8 cellular contexts compared by ENCODE assay signal in the genomic region with DNA sequence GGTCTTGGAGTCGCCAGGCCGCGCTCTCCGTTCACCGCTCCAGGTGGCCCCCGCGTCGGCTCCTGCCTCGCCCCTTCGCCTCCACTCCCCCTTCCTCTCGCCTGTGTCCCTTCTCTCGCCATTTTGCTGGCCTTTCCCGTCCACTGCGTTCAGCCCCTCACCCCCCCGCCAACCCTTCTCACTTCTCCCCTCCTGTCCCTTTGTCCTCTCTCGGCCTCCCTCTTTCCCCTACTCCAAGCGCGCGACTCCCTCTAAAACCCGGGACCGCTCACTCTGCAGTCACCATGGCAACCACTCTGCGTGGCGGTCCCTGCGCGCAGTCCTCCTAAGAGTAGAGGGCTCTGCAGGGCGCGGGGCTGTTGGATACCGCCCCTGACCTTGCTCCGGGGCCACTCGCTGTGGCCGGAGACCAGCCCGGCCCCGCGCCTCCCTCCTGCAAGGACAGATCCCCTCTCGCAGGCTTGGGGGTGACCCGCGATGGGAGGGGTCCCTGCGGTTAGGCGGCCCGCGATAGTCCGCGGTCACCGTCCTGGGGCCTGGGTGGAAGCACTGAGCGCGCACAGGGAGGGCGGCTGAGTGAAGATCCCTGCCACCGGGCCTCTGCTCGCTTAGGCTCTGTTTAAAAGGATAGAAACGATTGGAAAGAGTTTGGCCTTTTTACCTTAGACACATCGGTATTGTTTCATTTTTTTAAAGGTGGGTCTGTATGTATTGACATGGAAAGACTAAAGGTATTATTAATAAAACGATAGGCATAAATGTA. TPM values are rescaled to one million over a fixed set of nuclear protein-coding genes. Genes with fewer than 3 reads are reported as not detected.
DNase-seq lines count a peak whose midpoint lies in the region; ATAC-seq, FAIRE-seq and TF ChIP-seq lines count a peak whose summit lies in the region.

No MANE protein-coding gene starts in this region.

- H3K27me3 ChIP-seq in cardiac muscle cell, result no peaks in the 10 kb centered on the region
- H3K27me3 ChIP-seq in parathyroid adenoma (ENCODE audit: control insufficient read depth, insufficient read depth, low read length), result no peaks in the 10 kb centered on the region

- H3K9ac ChIP-seq in parathyroid adenoma, result peak overlapping the region; percentile 22

- peaks cover 0 to 4% of the 10 kb centered on the region in 2 donors for H3K36me3 Mint-ChIP-seq in activated naive CD4-positive, alpha-beta T cell treated with anti-CD3 and anti-CD28 coated beads, Interleukin-2, amount 50 U/mL, for 72 hours

- peak overlapping the region; percentile 99 for H3K4me2 ChIP-seq in parathyroid adenoma (ENCODE audit: low read length)

- no peaks in the 10 kb centered on the region for H3K4me1 ChIP-seq in cardiac muscle cell (ENCODE audit: low read depth)
- H3K4me1 ChIP-seq in parathyroid adenoma, result no peaks in the 10 kb centered on the region

- no peaks in the 10 kb centered on the region for H3K9me3 Mint-ChIP-seq in activated naive CD4-positive, alpha-beta T cell treated with anti-CD3 and anti-CD28 coated beads, Interleukin-2, amount 50 U/mL, for 72 hours

- no peak for FAIRE-seq in HTR-8/SVneo (lab: Jason Lieb, UNC)

- H3K9me3 ChIP-seq in cardiac muscle cell (ENCODE audit: low read depth) (no peaks in the 10 kb centered on the region), parathyroid adenoma (ENCODE audit: control insufficient read depth, low read length) (no peaks in the 10 kb centered on the region)

- ATAC-seq in activated naive CD4-positive, alpha-beta T cell treated with anti-CD3 and anti-CD28 coated beads, Interleukin-2, amount 50 U/mL, for 72 hours, result peak; percentile 19 to 44

- H3K27ac Mint-ChIP-seq in activated naive CD4-positive, alpha-beta T cell treated with anti-CD3 and anti-CD28 coated beads, Interleukin-2, amount 50 U/mL, for 72 hours, result peak overlapping the region; percentile 80 to 81

- H3K4me3 ChIP-seq in cardiac muscle cell (peak overlapping the region; percentile 82), parathyroid adenoma (ENCODE audit: low read depth, low read length) (peak overlapping the region; percentile 84)

- peak overlapping the region; percentile 71 for H3K27ac ChIP-seq in cardiac muscle cell
- H3K27ac ChIP-seq in parathyroid adenoma, result peak overlapping the region; percentile 84

- peak; percentile 40 for DNase-seq in activated CD4-positive, CD25-positive, alpha-beta regulatory T cell treated with anti-CD3 and anti-CD28 coated beads, Interleukin-2, amount 50 U/mL, for 72 hours
- no peak for DNase-seq in activated CD4-positive, CD25-positive, alpha-beta regulatory T cell (lab: John Stamatoyannopoulos, UW)
- peak; percentile 21 for DNase-seq in NCI-H82 treated with DMSO at 0.1 percent for 48 hours (lab: John Stamatoyannopoulos, UW; ENCODE audit: unreplicated experiment)
- DNase-seq in activated naive CD4-positive, alpha-beta T cell treated with anti-CD3 and anti-CD28 coated beads, Interleukin-2, amount 50 U/mL, for 72 hours (ENCODE audit: low spot score in 2 of 2), result peak in 1 of 2 donors; percentile 30
- DNase-seq in cardiac muscle cell (ENCODE audit: low read depth in 1 of 2, low spot score in 1 of 2), result peak in 1 of 2 donors; percentile 79
- no peak for DNase-seq in GM19238 (ENCODE audit: insufficient read length, low spot score)
- no peak for DNase-seq in HTR-8/SVneo (ENCODE audit: insufficient read length, low spot score)

- H3K36me3 ChIP-seq in cardiac muscle cell (peaks cover 4% of the 10 kb centered on the region), parathyroid adenoma (ENCODE audit: control insufficient read depth, insufficient read depth, low read length) (no peaks in the 10 kb centered on the region)

- H3K79me2 ChIP-seq in parathyroid adenoma, result no peaks in the 10 kb centered on the region

- no peak for TF ChIP-seq CTCF in cardiac muscle cell (IDR thresholded peaks at IDR 0.05; ENCODE audit: low read depth, low read length)
- TF ChIP-seq CTCF in parathyroid adenoma (IDR thresholded peaks at IDR 0.05), result no peak

- H2AFZ ChIP-seq in parathyroid adenoma, result peak overlapping the region; percentile 99

RNA-seq across cellular contexts. Expression of a gene that starts 0.5 kb away (rescaled TPM):
- under 1 TPM; 0.45 to 0.50 TPM for total RNA-seq in activated naive CD4-positive, alpha-beta T cell treated with anti-CD3 and anti-CD28 coated beads, Interleukin-2, amount 50 U/mL, for 72 hours
- total RNA-seq in cardiac muscle cell, result 8.0 and 11.3 TPM in 2 replicates
- 12.2 and 16.0 TPM in 2 replicates for polyA plus RNA-seq in cardiac muscle cell

RNA-seq across cellular contexts. Expression of a gene that starts 1.2 kb away (rescaled TPM):
- total RNA-seq in activated naive CD4-positive, alpha-beta T cell treated with anti-CD3 and anti-CD28 coated beads, Interleukin-2, amount 50 U/mL, for 72 hours, result 10 to 100 TPM in 1 of 2 donors, 1 to 10 TPM in 1; 5.2 to 10.2 TPM
- total RNA-seq in cardiac muscle cell, result 30.3 and 37.5 TPM in 2 replicates
- polyA plus RNA-seq in cardiac muscle cell, result 13.0 and 22.1 TPM in 2 replicates

Comparison
In these comparisons a context has a peak if more than half of its experiments do, and no peak if none do; other contexts are left out.
1. DNase-seq: peak in activated CD4-positive, CD25-positive, alpha-beta regulatory T cell treated with anti-CD3 and anti-CD28 coated beads, Interleukin-2, amount 50 U/mL, for 72 hours (single experiment) and NCI-H82 treated with DMSO at 0.1 percent for 48 hours (single experiment); none in activated CD4-positive, CD25-positive, alpha-beta regulatory T cell (0 of 4), GM19238 (single experiment) and HTR-8/SVneo (single experiment).